1 cellular context compared by ENCODE assay signal in the genomic region with DNA sequence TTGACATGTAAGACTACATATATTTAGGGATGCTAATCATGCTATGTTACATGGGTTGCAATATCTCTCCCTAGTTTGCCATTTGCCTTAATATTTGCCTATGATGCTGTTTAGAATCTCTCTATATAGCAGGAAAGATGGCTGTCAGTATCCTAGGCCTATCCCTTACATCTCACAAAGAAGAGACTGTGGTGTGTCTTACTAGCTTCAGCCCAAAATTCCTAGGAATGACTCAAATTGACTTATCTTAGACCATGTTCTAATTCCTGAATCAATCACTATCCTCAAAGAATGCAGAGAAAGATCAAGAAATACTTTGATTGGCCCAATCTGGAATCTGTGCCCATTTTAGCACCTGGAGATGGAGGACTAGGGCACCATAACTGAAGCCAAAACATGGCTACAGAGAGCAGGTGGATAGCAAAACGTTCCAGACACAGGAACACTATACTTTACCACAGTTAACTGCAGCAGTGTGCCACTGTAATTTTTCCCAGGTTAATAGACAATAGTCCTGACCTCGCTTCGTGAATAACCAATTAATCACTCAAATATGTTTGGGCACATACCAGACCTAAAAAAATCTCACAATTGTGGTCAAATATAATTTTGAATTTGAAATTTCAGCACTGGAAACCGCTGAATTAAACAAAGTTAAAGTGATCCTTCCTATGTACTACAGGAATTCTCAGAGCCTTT.
TF ChIP-seq lines count a peak whose summit lies in the region.

No MANE protein-coding gene starts in this region.

TF ChIP-seq in HCT116, 20 proteins besides CTCF, POLR2A, EP300 and RAD21:
- TF ChIP-seq, protein P1, sequence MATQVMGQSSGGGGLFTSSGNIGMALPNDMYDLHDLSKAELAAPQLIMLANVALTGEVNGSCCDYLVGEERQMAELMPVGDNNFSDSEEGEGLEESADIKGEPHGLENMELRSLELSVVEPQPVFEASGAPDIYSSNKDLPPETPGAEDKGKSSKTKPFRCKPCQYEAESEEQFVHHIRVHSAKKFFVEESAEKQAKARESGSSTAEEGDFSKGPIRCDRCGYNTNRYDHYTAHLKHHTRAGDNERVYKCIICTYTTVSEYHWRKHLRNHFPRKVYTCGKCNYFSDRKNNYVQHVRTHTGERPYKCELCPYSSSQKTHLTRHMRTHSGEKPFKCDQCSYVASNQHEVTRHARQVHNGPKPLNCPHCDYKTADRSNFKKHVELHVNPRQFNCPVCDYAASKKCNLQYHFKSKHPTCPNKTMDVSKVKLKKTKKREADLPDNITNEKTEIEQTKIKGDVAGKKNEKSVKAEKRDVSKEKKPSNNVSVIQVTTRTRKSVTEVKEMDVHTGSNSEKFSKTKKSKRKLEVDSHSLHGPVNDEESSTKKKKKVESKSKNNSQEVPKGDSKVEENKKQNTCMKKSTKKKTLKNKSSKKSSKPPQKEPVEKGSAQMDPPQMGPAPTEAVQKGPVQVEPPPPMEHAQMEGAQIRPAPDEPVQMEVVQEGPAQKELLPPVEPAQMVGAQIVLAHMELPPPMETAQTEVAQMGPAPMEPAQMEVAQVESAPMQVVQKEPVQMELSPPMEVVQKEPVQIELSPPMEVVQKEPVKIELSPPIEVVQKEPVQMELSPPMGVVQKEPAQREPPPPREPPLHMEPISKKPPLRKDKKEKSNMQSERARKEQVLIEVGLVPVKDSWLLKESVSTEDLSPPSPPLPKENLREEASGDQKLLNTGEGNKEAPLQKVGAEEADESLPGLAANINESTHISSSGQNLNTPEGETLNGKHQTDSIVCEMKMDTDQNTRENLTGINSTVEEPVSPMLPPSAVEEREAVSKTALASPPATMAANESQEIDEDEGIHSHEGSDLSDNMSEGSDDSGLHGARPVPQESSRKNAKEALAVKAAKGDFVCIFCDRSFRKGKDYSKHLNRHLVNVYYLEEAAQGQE (IDR thresholded peaks at IDR 0.05; ENCODE audit: low read depth) = no peak
- TF ChIP-seq, protein P2, sequence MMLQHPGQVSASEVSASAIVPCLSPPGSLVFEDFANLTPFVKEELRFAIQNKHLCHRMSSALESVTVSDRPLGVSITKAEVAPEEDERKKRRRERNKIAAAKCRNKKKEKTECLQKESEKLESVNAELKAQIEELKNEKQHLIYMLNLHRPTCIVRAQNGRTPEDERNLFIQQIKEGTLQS (IDR thresholded peaks at IDR 0.05) = no peak
- TF ChIP-seq CEBPB (IDR thresholded peaks at IDR 0.05; ENCODE audit: low read depth) (no peak), EZH2phosphoT487 (IDR thresholded peaks at IDR 0.05; ENCODE audit: borderline replicate concordance) (no peak), EZH2 (IDR thresholded peaks at IDR 0.05) (no peak), EGR1 (IDR thresholded peaks at IDR 0.05; ENCODE audit: low read depth) (no peak), POLR2AphosphoS5 (IDR thresholded peaks at IDR 0.05; ENCODE audit: low read depth, low read length) (no peak), SP1 (IDR thresholded peaks at IDR 0.05; ENCODE audit: low read depth) (no peak), SRF (IDR thresholded peaks at IDR 0.05; ENCODE audit: low read depth) (no peak), YY1 (IDR thresholded peaks at IDR 0.05; ENCODE audit: extremely low read depth, insufficient replicate concordance, low read depth, low read length) (no peak), CBX3 (IDR thresholded peaks at IDR 0.05; ENCODE audit: low read depth) (no peak), ZFX (IDR thresholded peaks at IDR 0.05) (no peak), ZNF274 (IDR thresholded peaks at IDR 0.05; ENCODE audit: low read depth, low read length) (no peak)
- TF ChIP-seq, protein P3, sequence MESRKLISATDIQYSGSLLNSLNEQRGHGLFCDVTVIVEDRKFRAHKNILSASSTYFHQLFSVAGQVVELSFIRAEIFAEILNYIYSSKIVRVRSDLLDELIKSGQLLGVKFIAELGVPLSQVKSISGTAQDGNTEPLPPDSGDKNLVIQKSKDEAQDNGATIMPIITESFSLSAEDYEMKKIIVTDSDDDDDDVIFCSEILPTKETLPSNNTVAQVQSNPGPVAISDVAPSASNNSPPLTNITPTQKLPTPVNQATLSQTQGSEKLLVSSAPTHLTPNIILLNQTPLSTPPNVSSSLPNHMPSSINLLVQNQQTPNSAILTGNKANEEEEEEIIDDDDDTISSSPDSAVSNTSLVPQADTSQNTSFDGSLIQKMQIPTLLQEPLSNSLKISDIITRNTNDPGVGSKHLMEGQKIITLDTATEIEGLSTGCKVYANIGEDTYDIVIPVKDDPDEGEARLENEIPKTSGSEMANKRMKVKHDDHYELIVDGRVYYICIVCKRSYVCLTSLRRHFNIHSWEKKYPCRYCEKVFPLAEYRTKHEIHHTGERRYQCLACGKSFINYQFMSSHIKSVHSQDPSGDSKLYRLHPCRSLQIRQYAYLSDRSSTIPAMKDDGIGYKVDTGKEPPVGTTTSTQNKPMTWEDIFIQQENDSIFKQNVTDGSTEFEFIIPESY (IDR thresholded peaks at IDR 0.05; ENCODE audit: extremely low read depth, insufficient replicate concordance, low read length) = no peak
- TF ChIP-seq, protein P4, sequence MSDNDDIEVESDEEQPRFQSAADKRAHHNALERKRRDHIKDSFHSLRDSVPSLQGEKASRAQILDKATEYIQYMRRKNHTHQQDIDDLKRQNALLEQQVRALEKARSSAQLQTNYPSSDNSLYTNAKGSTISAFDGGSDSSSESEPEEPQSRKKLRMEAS (IDR thresholded peaks at IDR 0.05) = no peak
TF ChIP-seq in HCT116: peak in this region for 0.
